ENCODE assay signal across 9 cellular contexts in the genomic region with DNA sequence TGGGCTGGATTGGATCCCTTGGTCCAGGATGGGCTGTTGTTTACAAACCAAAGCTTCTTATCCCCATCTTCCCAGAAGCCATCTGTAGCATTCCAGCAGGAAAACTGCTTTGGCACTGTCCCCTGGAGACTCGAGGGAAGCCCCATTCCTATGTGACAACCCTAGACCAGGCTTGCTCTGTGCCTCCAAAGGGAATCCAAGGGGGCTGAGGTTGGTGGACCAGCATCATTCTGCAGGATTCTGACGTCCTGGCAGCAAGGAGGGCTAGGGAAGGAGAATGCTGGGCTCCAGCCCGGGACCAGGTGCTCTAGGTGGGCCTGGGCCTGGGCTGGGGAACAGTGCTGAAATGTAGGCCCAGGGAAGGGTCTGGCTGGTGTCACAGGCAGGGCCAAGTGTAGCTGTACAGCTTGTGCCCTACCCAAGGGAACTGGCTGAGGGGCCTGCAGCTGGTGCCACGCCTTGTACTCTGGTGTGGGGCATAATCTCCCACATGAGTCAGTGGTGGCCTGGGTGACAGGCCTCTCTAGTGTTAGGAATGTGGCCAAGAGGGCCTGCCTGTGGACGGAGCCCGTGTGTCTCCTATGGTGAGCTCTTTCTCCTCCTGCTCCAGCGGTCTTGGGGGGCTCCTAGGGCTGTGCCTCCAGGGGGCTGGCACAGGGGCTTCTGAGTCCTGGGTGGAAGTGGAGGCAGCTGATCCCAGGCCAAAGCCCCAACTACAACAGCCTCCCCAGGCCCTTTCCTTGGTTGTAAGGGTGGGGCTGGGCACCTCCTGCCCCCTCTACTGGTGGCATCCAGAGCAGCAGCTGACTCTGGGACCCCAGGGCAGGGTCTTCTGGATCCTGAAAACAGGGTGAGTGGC. TPM values are rescaled to one million over a fixed set of nuclear protein-coding genes. Genes with fewer than 3 reads are reported as not detected.
DNase-seq lines count a peak whose midpoint lies in the region; ATAC-seq and TF ChIP-seq lines count a peak whose summit lies in the region.
"Had no signal": no experiment of that assay in that cellular context is flagged by ENCODE, and none has a peak within 500 bp of the region (broad histone marks: within the 10 kb centered on the region; RNA-seq: fewer than 3 reads in every experiment).

No MANE protein-coding gene starts in this region.

- H3K4me3 ChIP-seq in PC-3 (ENCODE audit: low read length) (no peak overlapping the region), fibroblast of villous mesenchyme (ENCODE audit: low read depth, low read length) (no peak overlapping the region), sigmoid colon (no peak overlapping the region)

- BruUV-seq in PC-3 (replicated peaks; lab: Mats Ljungman, UMichigan), result no TSS peak

- TF ChIP-seq CTCF in GM10248 (IDR thresholded peaks at IDR 0.05; ENCODE audit: control extremely low read depth, extremely low read depth, low read depth, missing control alignments) (peak; percentile 32), PC-3 (conservative IDR thresholded peaks at IDR 0.05; ENCODE audit: low read depth, low read length) (peak; percentile 67), fibroblast of villous mesenchyme (IDR thresholded peaks at IDR 0.05; ENCODE audit: insufficient read depth, low read depth, low read length) (peak; percentile 50), sigmoid colon (IDR thresholded peaks at IDR 0.05) (peak in 1 of 4 experiments; percentile 14)

- H3K4me1 ChIP-seq in PC-3 (ENCODE audit: insufficient read depth, low read length) (peaks cover 9% of the 10 kb centered on the region; the same call in 1 of the 2 replicates), sigmoid colon (peaks cover 0 to 26% (median 12%) of the 10 kb centered on the region in 4 donors)

- intact Hi-C loops in PC-3 (cut with micrococcal nuclease) (no loop called here), sigmoid colon (cut with DNase I) (no loop called here)

- H3K27me3 ChIP-seq in PC-3 (ENCODE audit: low read length), result no peaks in the 10 kb centered on the region
- H3K27me3 ChIP-seq in sigmoid colon, result no peaks in the 10 kb centered on the region

- H3K27ac ChIP-seq in PC-3 (ENCODE audit: low read length), result peak overlapping the region; percentile 29; the same call in 1 of the 2 replicates
- H3K27ac ChIP-seq in sigmoid colon, result peak overlapping the region; percentile 21 to 61 (median 47)

- peak overlapping the region; percentile 37; the same call in 1 of the 2 replicates for H3K4me2 ChIP-seq in PC-3 (ENCODE audit: low read length)

- no peak for TF ChIP-seq POLR2A in sigmoid colon (IDR thresholded peaks at IDR 0.05)

- ATAC-seq in PC-3 (peak; percentile 95), GM21737 (IDR thresholded peaks at IDR 0.05; ENCODE audit: unreplicated experiment) (no peak)

- no peaks in the 10 kb centered on the region for H3K9me3 ChIP-seq in PC-3 (ENCODE audit: low read length)
- H3K9me3 ChIP-seq in sigmoid colon, result no peaks in the 10 kb centered on the region

- CTCF ChIA-PET in GM10248 (lab: Yijun Ruan, JAX) (interaction anchor here (0.9 to 3.1 kb wide), 15 partner anchors 8 to 509 kb away, joined by 3 to 25 read pairs (median 5); partner anchors contain the start of genes ARL3 and SFXN2), PC-3 (lab: Charles Lee) (interaction anchor here (0.7 to 1.0 kb wide), 2 partner anchors 23 to 45 kb away, joined by 4 to 6 read pairs; partner anchors contain the start of genes ARL3 and SFXN2)

- no peaks in the 10 kb centered on the region for H3F3A ChIP-seq in PC-3 (ENCODE audit: low read length, unreplicated experiment)

- WGBS in sigmoid colon, 2 donors, result 32 to 71% methylated on average over 7 of the region's 7 CpGs

- no peaks in the 10 kb centered on the region for H3K9me2 ChIP-seq in PC-3 (replicated peaks; ENCODE audit: low read length)

- H2AFZ ChIP-seq in PC-3 (ENCODE audit: low read length), result peak overlapping the region; percentile 76; the same call in 1 of the 2 replicates

- no peaks in the 10 kb centered on the region for H4K20me1 ChIP-seq in PC-3 (ENCODE audit: low read length)

- peak overlapping the region; percentile 17; the same call in 1 of the 2 replicates for H3K9ac ChIP-seq in PC-3 (ENCODE audit: low read length)

- POLR2A ChIA-PET in GM10248 (lab: Yijun Ruan, JAX) (interaction anchor here (2.3 kb wide), 1 partner anchor 8 kb away, joined by 14 read pairs; no protein-coding TSS in a partner anchor), PC-3 (lab: Charles Lee; ENCODE audit: unreplicated experiment) (no interaction called here)

- no peaks in the 10 kb centered on the region for H3K79me2 ChIP-seq in PC-3 (ENCODE audit: low read length)

- H3K36me3 ChIP-seq in PC-3 (ENCODE audit: low read depth, low read length), result no peaks in the 10 kb centered on the region
- H3K36me3 ChIP-seq in sigmoid colon, result no peaks in the 10 kb centered on the region

- TF ChIP-seq EP300 in sigmoid colon (IDR thresholded peaks at IDR 0.05), result no peak

- DNase-seq in GM10248 (ENCODE audit: extremely low spot score) (no peak), PC-3 (peak; percentile 65), fibroblast of villous mesenchyme (ENCODE audit: low read depth) (peak; percentile 59), sigmoid colon (peak; percentile 75), cerebellar nuclear complex (lab: John Stamatoyannopoulos, UW) (no peak), NCI-H2196 treated with DMSO at 0.1 percent for 48 hours (lab: John Stamatoyannopoulos, UW; ENCODE audit: unreplicated experiment) (no peak)
- no peak for DNase-seq in stimulated activated CD8-positive, alpha-beta memory T cell treated with anti-CD3 and anti-CD28 coated beads, Interleukin-4, amount 100 ng/mL, for 48 hours
- DNase-seq: effector CD4-positive, alpha-beta T cell had no signal

RNA-seq across cellular contexts. Expression of gene TRIM8, which starts 25.2 kb away (rescaled TPM):
- 61.4 and 103 TPM in 2 replicates for total RNA-seq in PC-3 (2014; rRNA removed)
- 116 and 119 TPM in 2 replicates for total RNA-seq in fibroblast of villous mesenchyme
- 10 to 100 TPM; 58.9 to 88.6 (median 67.1) TPM for total RNA-seq in sigmoid colon
- polyA plus RNA-seq in sigmoid colon, result 10 to 100 TPM; 25.0 to 53.0 (median 46.8) TPM

RNA-seq across cellular contexts. Expression of gene ARL3, which starts 44.8 kb away (rescaled TPM):
- total RNA-seq in PC-3 (2014; rRNA removed) (2.5 and 2.8 TPM in 2 replicates), fibroblast of villous mesenchyme (5.5 and 6.0 TPM in 2 replicates), sigmoid colon (10 to 100 TPM in 2 of 4 donors, 1 to 10 TPM in 2; 7.3 to 12.0 (median 9.3) TPM)
- polyA plus RNA-seq in sigmoid colon, result 1 to 10 TPM; 4.6 to 8.4 (median 5.4) TPM

RNA-seq across cellular contexts. Expression of gene SFXN2, which starts 45.0 kb away (rescaled TPM):
- total RNA-seq in PC-3 (2014; rRNA removed) (7.5 and 10.3 TPM in 2 replicates), fibroblast of villous mesenchyme (2.9 and 3.5 TPM in 2 replicates), sigmoid colon (1 to 10 TPM in 2 of 4 donors, under 1 TPM in 2; 0.66 to 6.1 (median 1.5) TPM)
- 10 to 100 TPM in 1 of 3 donors, 1 to 10 TPM in 2; 2.4 to 11.6 (median 3.0) TPM for polyA plus RNA-seq in sigmoid colon

Comparison
In these comparisons a context has a peak if more than half of its experiments do, and no peak if none do; other contexts are left out.
1. DNase-seq: peak in PC-3 (single experiment), fibroblast of villous mesenchyme (single experiment) and sigmoid colon (single experiment); none in GM10248 (single experiment), stimulated activated CD8-positive, alpha-beta memory T cell treated with anti-CD3 and anti-CD28 coated beads, Interleukin-4, amount 100 ng/mL, for 48 hours (single experiment), cerebellar nuclear complex (0 of 2) and NCI-H2196 treated with DMSO at 0.1 percent for 48 hours (single experiment).